ENCODE assay signal across 8 cellular contexts in genomic region chr6:144582939-144583613, GRCh38.
DNase-seq lines count a peak whose midpoint lies in the region; ATAC-seq and TF ChIP-seq lines count a peak whose summit lies in the region.

No MANE protein-coding gene starts in this region.

- ATAC-seq in HG02678 (IDR thresholded peaks at IDR 0.05; ENCODE audit: unreplicated experiment), result peak; percentile 93

- H3K4me3 ChIP-seq in fibroblast of pulmonary artery (replicated peaks; ENCODE audit: low read depth, low read length), result peak overlapping the region; percentile 9

- TF ChIP-seq CTCF in fibroblast of pulmonary artery (IDR thresholded peaks at IDR 0.05; ENCODE audit: low read length, missing control alignments), result no peak

- DNase-seq in DMS 273 (lab: John Stamatoyannopoulos, UW; ENCODE audit: unreplicated experiment), result peak; percentile 3
- DNase-seq in DMS 273 treated with DMSO at 0.1 percent for 48 hours (lab: John Stamatoyannopoulos, UW), result no peak
- peak; percentile 27 for DNase-seq in NCI-H1105 (lab: John Stamatoyannopoulos, UW)
- peak; percentile 70 for DNase-seq in activated CD8-positive, alpha-beta memory T cell treated with anti-CD3 and anti-CD28 coated beads, Interleukin-2, amount 50 U/mL, for 48 hours
- DNase-seq in fibroblast of pulmonary artery (ENCODE audit: low read depth), result no peak
- DNase-seq in nucleus accumbens (lab: John Stamatoyannopoulos, UW), result peak in 39 of 56 donors; percentile 1 to 63 (median 13)
- DNase-seq in NCI-H2081 treated with DMSO at 0.1 percent for 48 hours (lab: John Stamatoyannopoulos, UW), result no peak

Comparison
In these comparisons a context has a peak if more than half of its experiments do, and no peak if none do; other contexts are left out.
1. DNase-seq: peak in DMS 273 (single experiment), NCI-H1105 (single experiment), activated CD8-positive, alpha-beta memory T cell treated with anti-CD3 and anti-CD28 coated beads, Interleukin-2, amount 50 U/mL, for 48 hours (single experiment) and nucleus accumbens (39 of 56); none in DMS 273 treated with DMSO at 0.1 percent for 48 hours (single experiment), fibroblast of pulmonary artery (single experiment) and NCI-H2081 treated with DMSO at 0.1 percent for 48 hours (single experiment).